ENCODE assay signal across 8 cellular contexts in genomic region chr3:170180107-170180951, GRCh38. TPM values are rescaled to one million over a fixed set of nuclear protein-coding genes. Genes with fewer than 3 reads are reported as not detected.
A peak's percentile ranks its signal among the peaks of the same experiment; 100 is the strongest.
DNase-seq lines count a peak whose midpoint lies in the region; ATAC-seq, FAIRE-seq and TF ChIP-seq lines count a peak whose summit lies in the region.

No MANE protein-coding gene starts in this region.

- no peaks in the 10 kb centered on the region for H3K9me3 ChIP-seq in A549
- no peaks in the 10 kb centered on the region for H3K9me3 ChIP-seq in PC-9 (ENCODE audit: insufficient read depth, low read depth)
- H3K9me3 ChIP-seq in colonic mucosa: no peaks in the 10 kb centered on the region

- peak overlapping the region; percentile 96 for H3K27ac Mint-ChIP-seq in type B pancreatic cell

- no peaks in the 10 kb centered on the region for H3K9me3 Mint-ChIP-seq in type B pancreatic cell

- peak overlapping the region; percentile 83 for H2AFZ ChIP-seq in PC-9

- peaks cover 42% of the 10 kb centered on the region for H3K79me2 ChIP-seq in PC-9 (ENCODE audit: low read depth)

- intact Hi-C loops in PC-9 (cut with micrococcal nuclease; ENCODE audit: unreplicated experiment) (loop anchor here (2.0 to 10.0 kb wide), 4 partner anchors 42 to 204 kb away; partner anchors contain the start of gene PRKCI), colonic mucosa (cut with DNase I) (no loop called here)

- POLR2A ChIA-PET in A549 (lab: Yijun Ruan, JAX): interaction anchor here (0.7 to 1.4 kb wide), 5 partner anchors 40 to 176 kb away, joined by 3 to 8 read pairs (median 4); partner anchors contain the start of gene PRKCI
- POLR2A ChIA-PET in PC-9 (lab: Charles Lee; ENCODE audit: unreplicated experiment): interaction anchor here (0.5 to 0.6 kb wide), 5 partner anchors 21 to 1974 kb away, joined by 3 to 14 read pairs (median 5); no protein-coding TSS in a partner anchor

- H3K4me1 ChIP-seq in A549 (peaks cover 19% of the 10 kb centered on the region), PC-9 (replicated peaks; ENCODE audit: insufficient read depth) (peaks cover 19% of the 10 kb centered on the region), colonic mucosa (peaks cover 3% of the 10 kb centered on the region)

- H3K27me3 ChIP-seq in PC-9 (ENCODE audit: insufficient read depth, low read depth) (no peaks in the 10 kb centered on the region), colonic mucosa (no peaks in the 10 kb centered on the region)

- H3K36me3 ChIP-seq in PC-9 (ENCODE audit: low read depth) (peaks cover 35% of the 10 kb centered on the region), colonic mucosa (no peaks in the 10 kb centered on the region)

- ATAC-seq in A549 (peak; percentile 9 to 37; a peak in 4 of 6 replicates), HG02943 (IDR thresholded peaks at IDR 0.05; ENCODE audit: low read depth, unreplicated experiment) (peak; percentile 23)

- H3K4me3 ChIP-seq in A549 (peak overlapping the region; percentile 78), PC-9 (peak overlapping the region; percentile 76), colonic mucosa (peak overlapping the region; percentile 86)

- H3K4me1 Mint-ChIP-seq in type B pancreatic cell (ENCODE audit: unreplicated experiment): peaks cover 16% of the 10 kb centered on the region

- no peaks in the 10 kb centered on the region for H3K27me3 Mint-ChIP-seq in type B pancreatic cell

- peaks cover 17% of the 10 kb centered on the region; the same call in 1 of the 2 replicates for H4K20me1 ChIP-seq in PC-9 (ENCODE audit: insufficient read depth)

- peaks cover 29% of the 10 kb centered on the region for H3K36me3 Mint-ChIP-seq in type B pancreatic cell

- no peak for TF ChIP-seq EP300 in A549 (IDR thresholded peaks at IDR 0.05)

- H3K27ac ChIP-seq in A549 (peak overlapping the region; percentile 95 to 99), PC-9 (peak overlapping the region; percentile 51), colonic mucosa (peak overlapping the region; percentile 99)

- BruUV-seq in PC-9 (replicated peaks; lab: Mats Ljungman, UMichigan): TSS peak; percentile 47

- no peak for TF ChIP-seq CTCF in A549 (IDR thresholded peaks at IDR 0.05)
- TF ChIP-seq CTCF in PC-9 (conservative IDR thresholded peaks at IDR 0.05): no peak
- TF ChIP-seq CTCF in colonic mucosa (IDR thresholded peaks at IDR 0.05): no peak
- TF ChIP-seq CTCF in type B pancreatic cell (conservative IDR thresholded peaks at IDR 0.05): no peak

- CTCF ChIA-PET in A549 (lab: Yijun Ruan, JAX) (interaction anchor here (0.6 to 2.5 kb wide), 3 partner anchors 9 to 81 kb away, joined by 4 to 8 read pairs (median 5); no protein-coding TSS in a partner anchor), PC-9 (lab: Charles Lee) (interaction anchor here (0.6 to 0.7 kb wide), 5 partner anchors 129 to 1441 kb away, joined by 3 to 9 read pairs (median 5); no protein-coding TSS in a partner anchor)

- TF ChIP-seq RAD21 in A549 (conservative IDR thresholded peaks at IDR 0.05 in 1 of 2, IDR thresholded peaks at IDR 0.05 in 1 of 2): no peak

- peak overlapping the region; percentile 94 to 95 for H3K9ac ChIP-seq in colonic mucosa (ENCODE audit: low read depth in 2 of 2, low read length in 2 of 2)

- peak overlapping the region; percentile 99 for H3K4me3 Mint-ChIP-seq in type B pancreatic cell

- peak in 1 of 2 experiments; percentile 15 for DNase-seq in A549 (ENCODE audit: low read depth in 1 of 2, low spot score in 1 of 2)
- no peak for DNase-seq in GM18507 (ENCODE audit: extremely low spot score, insufficient read length, low read depth)
- DNase-seq in PC-9: peak; percentile 14 to 45
- peak; percentile 25 for DNase-seq in colonic mucosa
- peak; percentile 28 to 46 for DNase-seq in lung microvascular endothelial cell (ENCODE audit: low read depth in 2 of 2)
- DNase-seq in type B pancreatic cell (ENCODE audit: extremely low spot score, unreplicated experiment): no peak
- DNase-seq in kidney glomerular epithelial cell (lab: John Stamatoyannopoulos, UW): no peak

- H3K4me2 ChIP-seq in A549 (peak overlapping the region; percentile 86), PC-9 (peak overlapping the region; percentile 99)

- TF ChIP-seq POLR2A in A549 (IDR thresholded peaks at IDR 0.05; ENCODE audit: low read length): no peak

- peaks cover 5% of the 10 kb centered on the region; the same call in 1 of the 2 replicates for H3F3A ChIP-seq in PC-9 (ENCODE audit: insufficient read depth, low read depth)

- H3K9me2 ChIP-seq in PC-9 (ENCODE audit: insufficient read depth): no peaks in the 10 kb centered on the region

- FAIRE-seq in A549 (lab: Jason Lieb, UNC) (no peak), GM18507 (lab: Jason Lieb, UNC) (peak; percentile 24)

- 21% methylated on average over 16 of the region's 16 CpGs for WGBS in A549 (ENCODE audit: missing lambda C conversion rate)

TF ChIP-seq in A549, 52 proteins besides CTCF, POLR2A, EP300 and RAD21:
- no peak for TF ChIP-seq ELK1 (IDR thresholded peaks at IDR 0.05; ENCODE audit: low read depth, low read length)
- no peak for TF ChIP-seq HOXA7 (CRISPR knock-in tag; IDR thresholded peaks at IDR 0.05)
TF ChIP-seq in A549: peak in this region for 0.

RNA-seq across cellular contexts. Expression of gene PHC3, which starts 1.2 kb away (rescaled TPM):
- polyA plus RNA-seq in A549 (2011; rRNA removed): 49.1 and 68.8 TPM in 2 replicates
- polyA plus RNA-seq in A549 (2012; cell fraction: cytosol; rRNA removed): 14.5 and 19.3 TPM in 2 replicates
- 14.0 and 16.9 TPM in 2 replicates for polyA plus RNA-seq in A549 (2012; cell fraction: nucleus; rRNA removed)
- polyA plus RNA-seq in A549 (2017; fragmentation: RNase III; extraction: RNeasy Plus Mini Kit Qiagen cat#74134 plus additional on column Dnase treatment): 9.6 to 10.8 TPM (median 10.4 TPM) in 3 replicates
- polyA minus RNA-seq in A549 (2011; rRNA and poly(A)+ RNA removed): 166 and 200 TPM in 2 replicates
- 54.7 and 80.8 TPM in 2 replicates for total RNA-seq in PC-9 (2021)
- 10 to 100 TPM; 36.4 to 49.4 TPM for total RNA-seq in colonic mucosa
- total RNA-seq in lung microvascular endothelial cell: 9.6 and 15.3 TPM in 2 replicates
- 38.2 and 49.3 TPM in 2 replicates for total RNA-seq in type B pancreatic cell (ENCODE audit: low replicate concordance)

RNA-seq across cellular contexts. Expression of gene PRKCI, which starts 41.9 kb away (rescaled TPM):
- polyA plus RNA-seq in A549 (2011; rRNA removed) (31.2 and 52.6 TPM in 2 replicates), A549 (2017; fragmentation: RNase III; extraction: RNeasy Plus Mini Kit Qiagen cat#74134 plus additional on column Dnase treatment) (19.2 to 20.8 TPM (median 19.7 TPM) in 3 replicates)
- 8.4 and 9.9 TPM in 2 replicates for polyA plus RNA-seq in A549 (2012; cell fraction: cytosol; rRNA removed)
- polyA plus RNA-seq in A549 (2012; cell fraction: nucleus; rRNA removed): 8.6 and 14.0 TPM in 2 replicates
- 19.2 and 24.4 TPM in 2 replicates for polyA minus RNA-seq in A549 (2011; rRNA and poly(A)+ RNA removed)
- total RNA-seq in PC-9 (2021) (85.4 and 104 TPM in 2 replicates), colonic mucosa (10 to 100 TPM; 34.4 to 48.2 TPM), lung microvascular endothelial cell (18.7 and 23.1 TPM in 2 replicates), type B pancreatic cell (ENCODE audit: low replicate concordance) (47.3 and 54.9 TPM in 2 replicates)

Comparison
In these comparisons a context has a peak if more than half of its experiments do, and no peak if none do; other contexts are left out.
1. DNase-seq: peak in PC-9 (2 of 2), colonic mucosa (single experiment) and lung microvascular endothelial cell (2 of 2); none in GM18507 (single experiment), type B pancreatic cell (single experiment) and kidney glomerular epithelial cell (single experiment).
2. Peak in every context shown above with its lines, with median percentiles within 50 percentile points of each other: H3K27ac ChIP-seq and H3K4me3 ChIP-seq.